ENCODE assay signal across 8 cellular contexts in the genomic region with DNA sequence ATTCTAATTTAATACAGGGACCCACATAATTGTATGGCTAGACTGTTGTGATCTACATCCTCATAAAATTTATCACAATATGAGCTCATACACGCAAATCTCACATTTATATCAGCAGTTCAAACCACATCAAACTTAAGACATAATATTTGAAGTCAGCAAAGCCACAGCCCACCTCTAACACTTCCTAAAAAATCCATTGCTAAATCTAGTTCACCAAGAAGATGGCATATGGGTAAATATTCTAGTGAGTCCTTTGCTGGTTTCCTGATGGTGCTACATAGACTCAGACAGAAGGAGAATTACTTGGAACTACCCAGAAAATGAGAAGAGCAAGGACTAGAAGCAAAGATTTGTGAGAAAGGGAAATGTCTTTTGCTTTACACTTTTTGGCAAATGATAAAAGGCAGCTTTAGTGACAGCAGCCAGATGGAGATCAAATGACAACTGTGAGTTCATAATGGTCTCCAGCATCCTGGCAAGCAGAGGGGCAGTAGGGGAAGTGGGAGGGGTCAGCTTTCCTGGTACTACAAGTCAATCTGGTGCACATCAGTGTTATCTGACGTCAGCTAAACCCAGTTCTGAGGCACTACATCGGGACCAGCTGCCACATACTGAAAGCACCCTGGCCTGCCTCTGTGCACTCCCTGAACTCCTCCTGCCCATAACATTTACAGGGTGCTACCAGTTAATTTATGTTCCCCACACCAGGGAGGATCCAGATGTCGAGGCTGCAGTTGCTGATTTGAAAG. TPM values are rescaled to one million over a fixed set of nuclear protein-coding genes. Genes with fewer than 3 reads are reported as not detected.
A peak's percentile ranks its signal among the peaks of the same experiment; 100 is the strongest.
DNase-seq lines count a peak whose midpoint lies in the region; ATAC-seq lines count a peak whose summit lies in the region.

No MANE protein-coding gene starts in this region.

- no peaks in the 10 kb centered on the region for H3K27me3 ChIP-seq in CD4-positive, alpha-beta memory T cell (ENCODE audit: insufficient read depth, low read length)

- ATAC-seq in naive thymus-derived CD8-positive, alpha-beta T cell = peak; percentile 83 to 85
- no peak for ATAC-seq in HG02885 (IDR thresholded peaks at IDR 0.05; ENCODE audit: poor library complexity, unreplicated experiment)

- no peak overlapping the region for H3K4me3 ChIP-seq in CD4-positive, alpha-beta memory T cell (ENCODE audit: low read length in 2 of 2)

- H3K36me3 ChIP-seq in CD4-positive, alpha-beta memory T cell (ENCODE audit: insufficient read depth, low read length) = no peaks in the 10 kb centered on the region

- intact Hi-C loops in CD4-positive, alpha-beta memory T cell (cut with micrococcal nuclease) = loop anchor here (1.0 kb wide), 1 partner anchor 11 kb away; a partner anchor contains a TSS

- H3K36me3 Mint-ChIP-seq in CD4-positive, alpha-beta memory T cell = no peaks in the 10 kb centered on the region
- H3K36me3 Mint-ChIP-seq in naive thymus-derived CD8-positive, alpha-beta T cell = no peaks in the 10 kb centered on the region

- peak overlapping the region; percentile 4 for H3K27ac ChIP-seq in CD4-positive, alpha-beta memory T cell (ENCODE audit: low read depth, low read length)

- peaks cover 6% of the 10 kb centered on the region in 2 donors for H3K27me3 Mint-ChIP-seq in CD4-positive, alpha-beta memory T cell
- H3K27me3 Mint-ChIP-seq in naive thymus-derived CD8-positive, alpha-beta T cell = peaks cover 0 to 11% (median 4%) of the 10 kb centered on the region in 5 donors

- CTCF ChIA-PET in CD4-positive, alpha-beta memory T cell (lab: Charles Lee; ENCODE audit: partially characterized antibody) = interaction anchor here (0.6 to 1.6 kb wide), 7 partner anchors 10 to 740 kb away, joined by 3 to 8 read pairs (median 3); a partner anchor contains a TSS

- POLR2A ChIA-PET in CD4-positive, alpha-beta memory T cell (lab: Charles Lee; ENCODE audit: partially characterized antibody) = interaction anchor here (0.9 to 5.7 kb wide), 3 partner anchors 11 to 244 kb away, joined by 3 to 49 read pairs (median 5); a partner anchor contains a TSS
- POLR2A ChIA-PET in naive thymus-derived CD8-positive, alpha-beta T cell (lab: Charles Lee) = interaction anchor here (1.1 to 1.9 kb wide), 2 partner anchors 9 to 11 kb away, joined by 3 to 33 read pairs; a partner anchor contains a TSS

- peaks cover 22% of the 10 kb centered on the region for H3K4me1 ChIP-seq in CD4-positive, alpha-beta memory T cell (ENCODE audit: insufficient read depth, low read length)

- H3K9me3 ChIP-seq in CD4-positive, alpha-beta memory T cell (ENCODE audit: control insufficient read depth in 1 of 2, low read length in 2 of 2) = no peaks in the 10 kb centered on the region

- H3K9me3 Mint-ChIP-seq in CD4-positive, alpha-beta memory T cell = no peaks in the 10 kb centered on the region
- H3K9me3 Mint-ChIP-seq in naive thymus-derived CD8-positive, alpha-beta T cell = no peaks in the 10 kb centered on the region

- peak overlapping the region; percentile 20 to 92 (median 61) for H3K27ac Mint-ChIP-seq in CD4-positive, alpha-beta memory T cell
- H3K27ac Mint-ChIP-seq in naive thymus-derived CD8-positive, alpha-beta T cell = peak overlapping the region; percentile 46 to 94 (median 88)

- in situ Hi-C loops in KBM-7 (cut with MboI; ENCODE audit: low pct_unique_long_range_greater_than_20kb, low sequenced_read_pairs) = no loop called here

- peaks cover 12 to 23% (median 16%) of the 10 kb centered on the region in 4 donors for H3K4me1 Mint-ChIP-seq in CD4-positive, alpha-beta memory T cell
- H3K4me1 Mint-ChIP-seq in naive thymus-derived CD8-positive, alpha-beta T cell = peaks cover 11 to 25% (median 22%) of the 10 kb centered on the region in 4 donors

- peak; percentile 55 to 82 (median 69) for DNase-seq in CD4-positive, alpha-beta memory T cell
- peak; percentile 51 for DNase-seq in KBM-7
- peak in 4 of 5 donors; percentile 6 to 85 (median 17) for DNase-seq in T-helper 1 cell
- DNase-seq in dedifferentiated amniotic fluid mesenchymal stem cell (ENCODE audit: extremely low spot score) = peak; percentile 22
- peak; percentile 25 to 85 (median 70) for DNase-seq in naive thymus-derived CD8-positive, alpha-beta T cell
- DNase-seq in GF-D8 (lab: John Stamatoyannopoulos, UW) = no peak
- no peak for DNase-seq in MV-4-11 (lab: John Stamatoyannopoulos, UW)

- H3K4me3 Mint-ChIP-seq in CD4-positive, alpha-beta memory T cell = peak overlapping the region in 7 of 8 donors; percentile 14 to 55 (median 36)
- peak overlapping the region; percentile 30 to 75 (median 60) for H3K4me3 Mint-ChIP-seq in naive thymus-derived CD8-positive, alpha-beta T cell

RNA-seq across cellular contexts. Expression of a gene that starts 10.6 kb away (rescaled TPM):
- total RNA-seq in CD4-positive, alpha-beta memory T cell = 10 to 100 TPM; 25.3 to 26.8 TPM
- 10 to 100 TPM in 1 of 2 donors, 1 to 10 TPM in 1; 6.4 to 21.3 TPM for polyA plus RNA-seq in CD4-positive, alpha-beta memory T cell
- total RNA-seq in naive thymus-derived CD8-positive, alpha-beta T cell = 10 to 100 TPM; 19.0 to 19.5 TPM
- polyA plus RNA-seq in naive thymus-derived CD8-positive, alpha-beta T cell = 10 to 100 TPM in 1 of 3 donors, 1 to 10 TPM in 2; 4.1 to 13.0 (median 5.7) TPM

Comparison
In these comparisons a context has a peak if more than half of its experiments do, and no peak if none do; other contexts are left out.
1. DNase-seq: peak in CD4-positive, alpha-beta memory T cell (5 of 5), KBM-7 (single experiment), T-helper 1 cell (4 of 5), dedifferentiated amniotic fluid mesenchymal stem cell (single experiment) and naive thymus-derived CD8-positive, alpha-beta T cell (10 of 10); none in GF-D8 (single experiment) and MV-4-11 (single experiment).